8 cellular contexts compared by ENCODE assay signal in genomic region chr3:50351318-50351687, GRCh38. TPM values are rescaled to one million over a fixed set of nuclear protein-coding genes. Genes with fewer than 3 reads are reported as not detected.
DNase-seq lines count a peak whose midpoint lies in the region; ATAC-seq and TF ChIP-seq lines count a peak whose summit lies in the region.

No MANE protein-coding gene starts in this region.

- H3K4me1 ChIP-seq in RWPE2 (ENCODE audit: insufficient read depth, poor library complexity, severe bottlenecking) (peaks cover 4% of the 10 kb centered on the region), esophagus squamous epithelium (peaks cover 23 to 92% (median 32%) of the 10 kb centered on the region in 3 donors), psoas muscle (peaks cover 46% of the 10 kb centered on the region)

- H3K27ac ChIP-seq in RWPE2 (ENCODE audit: poor library complexity, severe bottlenecking), result peak overlapping the region; percentile 53
- peak overlapping the region; percentile 87 to 99 (median 95) for H3K27ac ChIP-seq in esophagus squamous epithelium
- peak overlapping the region; percentile 97 for H3K27ac ChIP-seq in psoas muscle

- H3K4me3 ChIP-seq in GM06990 (replicated peaks; ENCODE audit: low read depth, low read length) (peak overlapping the region; percentile 77), RWPE2 (ENCODE audit: severe bottlenecking) (peak overlapping the region; percentile 80), esophagus squamous epithelium (peak overlapping the region; percentile 64 to 97 (median 79)), psoas muscle (peak overlapping the region; percentile 92)

- no peak for TF ChIP-seq POLR2A in esophagus squamous epithelium (IDR thresholded peaks at IDR 0.05)

- intact Hi-C loops in esophagus squamous epithelium (cut with DNase I), result no loop called here
- intact Hi-C loops in psoas muscle (cut with DNase I), result no loop called here

- no peaks in the 10 kb centered on the region for H3K27me3 ChIP-seq in GM06990 (replicated peaks; ENCODE audit: control insufficient read depth, insufficient read depth, low read length)
- no peaks in the 10 kb centered on the region for H3K27me3 ChIP-seq in RWPE2 (ENCODE audit: insufficient read depth, poor library complexity, severe bottlenecking)
- H3K27me3 ChIP-seq in esophagus squamous epithelium, result no peaks in the 10 kb centered on the region
- no peaks in the 10 kb centered on the region for H3K27me3 ChIP-seq in psoas muscle (ENCODE audit: insufficient read depth in 3 of 3, low read length in 2 of 3)

- TF ChIP-seq CTCF in GM06990 (IDR thresholded peaks at IDR 0.05; ENCODE audit: insufficient read depth, low read length, poor library complexity, severe bottlenecking) (no peak), RWPE2 (IDR thresholded peaks at IDR 0.05; ENCODE audit: poor library complexity, severe bottlenecking) (no peak), esophagus squamous epithelium (IDR thresholded peaks at IDR 0.05) (no peak), psoas muscle (IDR thresholded peaks at IDR 0.05) (no peak)

- DNase-seq in GM06990 (ENCODE audit: extremely low read depth, insufficient read length) (no peak), RWPE2 (ENCODE audit: low spot score) (no peak), esophagus squamous epithelium (lab: John Stamatoyannopoulos, UW) (no peak), psoas muscle (no peak), DMS79 treated with DMSO at 0.1 percent for 48 hours (lab: John Stamatoyannopoulos, UW) (no peak), pons (ENCODE audit: low spot score) (no peak)

- H3K36me3 ChIP-seq in GM06990 (ENCODE audit: control insufficient read depth, insufficient read depth, low read length), result peaks cover 36% of the 10 kb centered on the region
- peaks cover 15% of the 10 kb centered on the region for H3K36me3 ChIP-seq in RWPE2 (ENCODE audit: low read depth)
- peaks cover 20 to 59% (median 24%) of the 10 kb centered on the region in 3 donors for H3K36me3 ChIP-seq in esophagus squamous epithelium
- H3K36me3 ChIP-seq in psoas muscle (ENCODE audit: insufficient read depth in 1 of 2, low read depth in 1 of 2), result peaks cover 5 to 56% of the 10 kb centered on the region in 2 donors

- peak; percentile 2; the same call in 2 of the 3 replicates for ATAC-seq in RWPE2 (ENCODE audit: low read depth)
- no peak for ATAC-seq in psoas muscle
- ATAC-seq in HG03097 (IDR thresholded peaks at IDR 0.05; ENCODE audit: low FRiP score, unreplicated experiment), result no peak
- no peak for ATAC-seq in GM21528 (IDR thresholded peaks at IDR 0.05; ENCODE audit: low FRiP score, unreplicated experiment)

- H3K9me3 ChIP-seq in RWPE2 (ENCODE audit: severe bottlenecking), result no peaks in the 10 kb centered on the region
- H3K9me3 ChIP-seq in esophagus squamous epithelium, result no peaks in the 10 kb centered on the region
- no peaks in the 10 kb centered on the region for H3K9me3 ChIP-seq in psoas muscle

- WGBS in esophagus squamous epithelium, 2 donors, result 28 to 39% methylated on average over 6 to 8 of the region's 11 CpGs
- 40 to 53% (median 44%) methylated on average over 11 of the region's 11 CpGs for WGBS in psoas muscle, 3 donors

RNA-seq across cellular contexts. Expression of gene CYB561D2, which starts 0.6 kb away (rescaled TPM):
- total RNA-seq in esophagus squamous epithelium (10 to 100 TPM; 18.1 to 21.9 (median 20.5) TPM), psoas muscle (1 to 10 TPM; 5.7 to 9.2 (median 7.0) TPM)
- polyA plus RNA-seq in psoas muscle, result 10 to 100 TPM; 14.7 to 34.8 (median 17.5) TPM

RNA-seq across cellular contexts. Expression of gene NPRL2, which starts 0.7 kb away (rescaled TPM):
- total RNA-seq in esophagus squamous epithelium, result 10 to 100 TPM; 10.4 to 21.2 (median 16.1) TPM
- total RNA-seq in psoas muscle, result 10 to 100 TPM; 16.1 to 29.5 (median 19.6) TPM
- 10 to 100 TPM; 21.5 to 36.6 (median 21.7) TPM for polyA plus RNA-seq in psoas muscle

RNA-seq across cellular contexts. Expression of gene ZMYND10, which starts 5.8 kb away (rescaled TPM):
- total RNA-seq in esophagus squamous epithelium (1 to 10 TPM in 1 of 4 donors, not detected in 3; 1.1 TPM), psoas muscle (under 1 TPM; 0.24 to 0.99 (median 0.57) TPM)
- under 1 TPM; 0.23 to 0.99 (median 0.51) TPM for polyA plus RNA-seq in psoas muscle

RNA-seq across cellular contexts. Expression of gene TMEM115, which starts 8.0 kb away (rescaled TPM):
- 10 to 100 TPM; 24.2 to 41.6 (median 30.6) TPM for total RNA-seq in esophagus squamous epithelium
- 10 to 100 TPM; 20.4 to 29.1 (median 23.2) TPM for total RNA-seq in psoas muscle
- 10 to 100 TPM; 29.7 to 49.6 (median 42.7) TPM for polyA plus RNA-seq in psoas muscle

RNA-seq across cellular contexts. Expression of gene RASSF1, which starts 10.7 kb away (rescaled TPM):
- total RNA-seq in esophagus squamous epithelium, result 10 to 100 TPM; 11.9 to 31.7 (median 24.9) TPM
- total RNA-seq in psoas muscle, result 10 to 100 TPM; 10.1 to 24.2 (median 14.9) TPM
- 10 to 100 TPM; 33.3 to 84.5 (median 37.9) TPM for polyA plus RNA-seq in psoas muscle
